In the genomic region with DNA sequence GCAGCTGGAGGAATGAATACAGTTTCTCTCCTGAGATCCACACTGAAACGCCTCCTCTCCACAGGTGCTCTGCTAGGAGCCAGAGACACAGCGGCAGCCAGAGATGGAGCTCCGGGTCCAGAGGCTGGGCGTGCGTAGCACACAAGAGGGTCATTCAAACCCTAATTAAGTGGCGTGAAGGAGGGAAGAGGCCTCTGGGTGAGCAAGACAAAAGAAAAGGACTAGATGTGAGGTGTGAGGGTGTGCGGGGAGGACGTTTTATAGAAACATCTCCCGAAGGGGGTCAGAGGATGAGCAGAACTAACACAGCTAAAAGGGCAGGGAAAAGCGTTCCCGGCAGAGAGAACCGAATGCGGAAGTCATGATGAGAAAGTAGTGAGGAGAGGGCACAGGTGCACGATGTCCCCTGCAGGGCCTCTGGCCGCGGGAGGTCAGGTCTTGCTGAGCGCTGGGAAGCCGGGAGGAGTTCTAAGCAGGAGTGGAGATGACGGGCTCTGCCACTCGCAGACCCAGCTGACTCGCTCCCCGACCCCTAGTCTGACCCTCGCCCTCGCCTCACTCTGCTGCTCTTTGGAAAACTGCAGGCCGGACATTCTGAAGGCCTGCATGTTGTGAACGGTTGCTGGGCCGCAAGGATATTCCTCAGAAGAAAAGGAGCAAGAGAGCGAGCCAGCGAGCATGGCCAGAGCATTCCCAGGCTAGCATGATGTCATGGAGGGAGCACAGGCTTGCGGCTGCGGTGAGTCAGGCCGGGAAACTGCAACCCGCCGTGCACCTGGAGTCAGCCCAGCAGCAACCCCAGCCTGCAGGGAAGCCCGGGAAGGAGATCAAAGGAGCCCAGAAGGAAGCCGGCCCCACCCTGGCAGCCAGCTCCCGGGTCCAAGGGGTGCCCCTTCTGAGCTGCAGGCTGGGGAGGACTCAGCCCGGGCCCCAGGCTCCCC, we compare ENCODE assay signal across 8 cellular contexts. TPM values are rescaled to one million over a fixed set of nuclear protein-coding genes. Genes with fewer than 3 reads are reported as not detected.
A peak's percentile ranks its signal among the peaks of the same experiment; 100 is the strongest.
DNase-seq lines count a peak whose midpoint lies in the region; ATAC-seq and TF ChIP-seq lines count a peak whose summit lies in the region.

No MANE protein-coding gene starts in this region.

- H3F3A ChIP-seq in PC-3 (ENCODE audit: low read length, unreplicated experiment), result no peaks in the 10 kb centered on the region

- H3K4me2 ChIP-seq in PC-3 (ENCODE audit: low read length), result peak overlapping the region; percentile 79

- peak overlapping the region; percentile 11; the same call in 1 of the 2 replicates for H3K9ac ChIP-seq in PC-3 (ENCODE audit: low read length)

- DNase-seq in Calu3, result peak; percentile 87
- DNase-seq in PC-3, result peak; percentile 93
- peak; percentile 74 for DNase-seq in fibroblast of peridontal ligament (ENCODE audit: extremely low read depth)
- peak; percentile 38 for DNase-seq in omental fat pad (ENCODE audit: low spot score)
- no peak for DNase-seq in WERI-Rb-1
- no peak for DNase-seq in HuH-7 (ENCODE audit: low spot score)
- no peak for DNase-seq in pons (ENCODE audit: low spot score)

- no peaks in the 10 kb centered on the region for H3K79me2 ChIP-seq in PC-3 (ENCODE audit: low read length)

- BruUV-seq in Calu3 (replicated peaks; lab: Mats Ljungman, UMichigan), result no TSS peak
- no TSS peak for BruUV-seq in PC-3 (replicated peaks; lab: Mats Ljungman, UMichigan)

- peak overlapping the region; percentile 78 for H2AFZ ChIP-seq in PC-3 (ENCODE audit: low read length)

- peak overlapping the region; percentile 1 for H3K4me3 Mint-ChIP-seq in Calu3 (ENCODE audit: low read depth, unreplicated experiment)

- H3K9me3 ChIP-seq in PC-3 (ENCODE audit: low read length) (no peaks in the 10 kb centered on the region), WERI-Rb-1 (ENCODE audit: severe bottlenecking) (no peaks in the 10 kb centered on the region)

- H3K9me2 ChIP-seq in PC-3 (replicated peaks; ENCODE audit: low read length), result no peaks in the 10 kb centered on the region

- peak overlapping the region; percentile 56; the same call in 1 of the 2 replicates for H3K4me3 ChIP-seq in PC-3 (ENCODE audit: low read length)
- no peak overlapping the region for H3K4me3 ChIP-seq in WERI-Rb-1 (ENCODE audit: low read depth, low read length)

- no peak overlapping the region for H3K27ac Mint-ChIP-seq in Calu3 (ENCODE audit: unreplicated experiment)

- H3K4me1 ChIP-seq in PC-3 (ENCODE audit: insufficient read depth, low read length), result peaks cover 12% of the 10 kb centered on the region

- no peak for TF ChIP-seq CTCF in Calu3 (IDR thresholded peaks at IDR 0.05; ENCODE audit: unreplicated experiment)
- TF ChIP-seq CTCF in PC-3 (conservative IDR thresholded peaks at IDR 0.05; ENCODE audit: low read depth, low read length), result no peak
- no peak for TF ChIP-seq CTCF in omental fat pad (IDR thresholded peaks at IDR 0.05)
- no peak for TF ChIP-seq CTCF in WERI-Rb-1 (IDR thresholded peaks at IDR 0.05; ENCODE audit: low read depth, low read length)

- no peaks in the 10 kb centered on the region for H3K27me3 ChIP-seq in PC-3 (ENCODE audit: low read length)
- H3K27me3 ChIP-seq in WERI-Rb-1 (ENCODE audit: insufficient read depth, low read depth, severe bottlenecking), result peaks cover 17% of the 10 kb centered on the region

- POLR2A ChIA-PET in PC-3 (lab: Charles Lee; ENCODE audit: unreplicated experiment), result no interaction called here

- peaks cover 18% of the 10 kb centered on the region for H3K27me3 Mint-ChIP-seq in Calu3 (ENCODE audit: unreplicated experiment)

- peaks cover 7% of the 10 kb centered on the region for H3K36me3 Mint-ChIP-seq in Calu3 (ENCODE audit: insufficient read depth, unreplicated experiment)

- CTCF ChIA-PET in Calu3 (lab: Charles Lee) (no interaction called here), PC-3 (lab: Charles Lee) (no interaction called here)

- H3K36me3 ChIP-seq in PC-3 (ENCODE audit: low read depth, low read length), result no peaks in the 10 kb centered on the region
- H3K36me3 ChIP-seq in WERI-Rb-1, result no peaks in the 10 kb centered on the region

- no peaks in the 10 kb centered on the region for H3K9me3 Mint-ChIP-seq in Calu3 (ENCODE audit: low read depth, unreplicated experiment)

- no peaks in the 10 kb centered on the region for H4K20me1 ChIP-seq in PC-3 (ENCODE audit: low read length)

- peak overlapping the region; percentile 28; the same call in 1 of the 2 replicates for H3K27ac ChIP-seq in PC-3 (ENCODE audit: low read length)
- no peak overlapping the region for H3K27ac ChIP-seq in WERI-Rb-1

- ATAC-seq in PC-3 (peak; percentile 100), omental fat pad (ENCODE audit: low FRiP score) (peak; percentile 93), GM21367 (IDR thresholded peaks at IDR 0.05; ENCODE audit: unreplicated experiment) (no peak)

- peaks cover 34% of the 10 kb centered on the region for H3K4me1 Mint-ChIP-seq in Calu3 (ENCODE audit: low read depth, unreplicated experiment)

- intact Hi-C loops in Calu3 (cut with micrococcal nuclease; ENCODE audit: unreplicated experiment) (no loop called here), PC-3 (cut with micrococcal nuclease) (no loop called here)

RNA-seq across cellular contexts. Expression of gene BMP7, which starts 54.2 kb away (rescaled TPM):
- total RNA-seq in Calu3 (2022), result not detected in 2 replicates
- total RNA-seq in PC-3 (2014; rRNA removed), result not detected in 2 replicates
- total RNA-seq in omental fat pad, result 1 to 10 TPM in 3 of 4 donors, under 1 TPM in 1; 0.79 to 5.1 (median 1.7) TPM

Comparison
In these comparisons a context has a peak if more than half of its experiments do, and no peak if none do; other contexts are left out.
1. DNase-seq: peak in Calu3 (single experiment), PC-3 (single experiment), fibroblast of peridontal ligament (single experiment) and omental fat pad (single experiment); none in WERI-Rb-1 (single experiment), HuH-7 (single experiment) and pons (single experiment).